Comparison of ENCODE assay signal across 13 cellular contexts in the genomic region with DNA sequence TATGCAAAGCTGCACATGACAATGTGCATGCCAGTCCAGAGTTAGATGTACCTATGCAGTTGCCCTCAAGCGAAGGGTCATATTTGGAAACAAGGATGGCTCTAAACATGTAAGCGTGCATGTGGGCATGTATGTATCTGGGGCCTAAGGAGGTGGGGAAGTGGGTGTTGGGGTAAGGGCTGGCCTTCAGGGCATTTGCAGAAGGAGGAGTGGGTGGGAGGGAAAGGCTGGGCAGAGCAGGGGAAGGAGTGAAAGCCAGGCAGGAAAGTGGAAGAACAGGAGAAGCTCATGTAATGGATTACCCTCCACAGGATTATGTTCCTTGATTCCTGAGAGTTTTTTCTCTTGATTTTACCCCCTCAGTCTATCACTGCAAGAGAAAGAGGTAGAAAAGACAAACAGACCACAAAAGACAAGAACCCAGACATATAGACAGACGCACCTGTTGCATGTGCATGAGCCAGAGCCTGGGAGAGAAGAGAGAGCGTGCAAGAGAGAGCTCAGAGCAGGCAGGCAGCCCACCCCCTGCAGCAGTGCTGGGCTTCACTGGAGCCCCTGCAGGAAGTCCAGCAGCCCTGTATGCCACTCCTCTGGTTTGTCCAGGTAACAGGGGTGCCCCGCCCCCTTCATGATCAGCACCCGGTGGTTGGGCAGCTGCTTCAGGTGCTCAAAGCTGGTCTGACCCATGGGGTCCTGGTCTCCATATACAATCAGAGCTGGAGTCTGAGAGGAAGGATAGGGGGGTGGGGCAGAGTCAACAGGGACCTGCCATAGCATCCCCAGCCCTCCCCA. TPM values are rescaled to one million over a fixed set of nuclear protein-coding genes. Genes with fewer than 3 reads are reported as not detected.
DNase-seq lines count a peak whose midpoint lies in the region; ATAC-seq and TF ChIP-seq lines count a peak whose summit lies in the region.
"Had no signal": no experiment of that assay in that cellular context is flagged by ENCODE, and none has a peak within 500 bp of the region (broad histone marks: within the 10 kb centered on the region; RNA-seq: fewer than 3 reads in every experiment).

No MANE protein-coding gene starts in this region.

- H3K27ac Mint-ChIP-seq in activated CD4-positive, alpha-beta T cell treated with anti-CD3 and anti-CD28 coated beads for 36 hours: peak overlapping the region; percentile 34
- no peak overlapping the region for H3K27ac Mint-ChIP-seq in stimulated activated naive B cell treated with anti-CD40 and anti-IgM and Interleukin-4, amounts not matched to agents 10 μg/mL and 1 μg/mL and 100 μg/mL, for 72 hours

- peaks cover 22% of the 10 kb centered on the region for H3K4me1 Mint-ChIP-seq in activated CD4-positive, alpha-beta T cell treated with anti-CD3 and anti-CD28 coated beads for 36 hours
- H3K4me1 Mint-ChIP-seq in stimulated activated naive B cell treated with anti-CD40 and anti-IgM and Interleukin-4, amounts not matched to agents 10 μg/mL and 1 μg/mL and 100 μg/mL, for 72 hours: peaks cover 30 to 40% of the 10 kb centered on the region in 2 donors

- H3K9ac ChIP-seq in HUES64 (ENCODE audit: low read depth, low read length): peak overlapping the region; percentile 75

- H3K9me3 ChIP-seq in HUES64 (ENCODE audit: insufficient read depth, low read depth, low read length) (no peaks in the 10 kb centered on the region), psoas muscle (no peaks in the 10 kb centered on the region)

- H3K27ac ChIP-seq in HUES64 (ENCODE audit: low read depth, low read length) (peak overlapping the region; percentile 94), psoas muscle (peak overlapping the region; percentile 82)

- no peak for TF ChIP-seq CTCF in psoas muscle (IDR thresholded peaks at IDR 0.05)

- H3K4me3 ChIP-seq in HUES64 (ENCODE audit: low read length) (peak overlapping the region; percentile 81), psoas muscle (no peak overlapping the region)

- CTCF ChIA-PET in activated CD4-positive, alpha-beta T cell treated with anti-CD3 and anti-CD28 coated beads for 36 hours (lab: Charles Lee): interaction anchor here (0.6 to 2.8 kb wide), 4 partner anchors 12 to 1357 kb away, joined by 3 to 12 read pairs (median 5); a partner anchor contains a TSS

- WGBS in HUES64: 84% methylated on average over 6 of the region's 6 CpGs
- 73 to 85% (median 80%) methylated on average over 6 of the region's 6 CpGs for WGBS in psoas muscle, 3 donors

- H3K27me3 ChIP-seq in HUES64 (ENCODE audit: insufficient read depth, low read length) (peaks cover 14% of the 10 kb centered on the region), psoas muscle (ENCODE audit: insufficient read depth in 3 of 3, low read length in 2 of 3) (no peaks in the 10 kb centered on the region)

- ATAC-seq in activated CD4-positive, alpha-beta T cell treated with anti-CD3 and anti-CD28 coated beads for 36 hours: no peak
- no peak for ATAC-seq in psoas muscle
- no peak for ATAC-seq in stimulated activated naive B cell treated with anti-CD40 and anti-IgM and Interleukin-4, amounts not matched to agents 10 μg/mL and 1 μg/mL and 100 μg/mL, for 72 hours (replicated peaks)
- ATAC-seq: activated CD4-positive, CD25-positive, alpha-beta regulatory T cell treated with anti-CD3 and anti-CD28 coated beads, Interleukin-2, amount 50 U/mL, for 24 hours had no signal

- H3K4me3 Mint-ChIP-seq in activated CD4-positive, alpha-beta T cell treated with anti-CD3 and anti-CD28 coated beads for 36 hours: peak overlapping the region; percentile 28
- no peak overlapping the region for H3K4me3 Mint-ChIP-seq in stimulated activated naive B cell treated with anti-CD40 and anti-IgM and Interleukin-4, amounts not matched to agents 10 μg/mL and 1 μg/mL and 100 μg/mL, for 72 hours

- peaks cover 30% of the 10 kb centered on the region for H3K4me1 ChIP-seq in HUES64 (ENCODE audit: insufficient read depth, low read length)
- peaks cover 44% of the 10 kb centered on the region for H3K4me1 ChIP-seq in psoas muscle

- DNase-seq in activated CD4-positive, alpha-beta T cell treated with anti-CD3 and anti-CD28 coated beads for 36 hours: no peak
- DNase-seq in activated CD4-positive, alpha-beta T cell treated with anti-CD3 and anti-CD28 coated beads for 1 hour: no peak
- peak; percentile 7 for DNase-seq in dermis blood vessel endothelial cell
- no peak for DNase-seq in psoas muscle
- no peak for DNase-seq in stimulated activated naive B cell treated with anti-CD40 and anti-IgM and Interleukin-4, amounts not matched to agents 10 μg/mL and 1 μg/mL and 100 μg/mL, for 72 hours
- no peak for DNase-seq in KG1 (lab: John Stamatoyannopoulos, UW)
- no peak for DNase-seq in AML-193 (lab: John Stamatoyannopoulos, UW)
- DNase-seq: erythroblast, MV-4-11, PC-3 had no signal

- intact Hi-C loops in activated CD4-positive, alpha-beta T cell treated with anti-CD3 and anti-CD28 coated beads for 36 hours (cut with DNase I, micrococcal nuclease): no loop called here
- intact Hi-C loops in psoas muscle (cut with DNase I): no loop called here

- POLR2A ChIA-PET in activated CD4-positive, alpha-beta T cell treated with anti-CD3 and anti-CD28 coated beads for 36 hours (lab: Charles Lee): interaction anchor here (0.8 kb wide), 1 partner anchor 27 kb away, joined by 3 read pairs; a partner anchor contains a TSS

- H3K9me3 Mint-ChIP-seq in activated CD4-positive, alpha-beta T cell treated with anti-CD3 and anti-CD28 coated beads for 36 hours (ENCODE audit: low read depth): no peaks in the 10 kb centered on the region
- no peaks in the 10 kb centered on the region for H3K9me3 Mint-ChIP-seq in stimulated activated naive B cell treated with anti-CD40 and anti-IgM and Interleukin-4, amounts not matched to agents 10 μg/mL and 1 μg/mL and 100 μg/mL, for 72 hours

- H3K36me3 Mint-ChIP-seq in activated CD4-positive, alpha-beta T cell treated with anti-CD3 and anti-CD28 coated beads for 36 hours (ENCODE audit: low read depth): peaks cover 12% of the 10 kb centered on the region
- H3K36me3 Mint-ChIP-seq in stimulated activated naive B cell treated with anti-CD40 and anti-IgM and Interleukin-4, amounts not matched to agents 10 μg/mL and 1 μg/mL and 100 μg/mL, for 72 hours: peaks cover 3 to 9% of the 10 kb centered on the region in 2 donors

- H3K36me3 ChIP-seq in HUES64 (ENCODE audit: insufficient read depth, low read length) (no peaks in the 10 kb centered on the region), psoas muscle (ENCODE audit: insufficient read depth in 1 of 2, low read depth in 1 of 2) (no peaks in the 10 kb centered on the region)

- no peaks in the 10 kb centered on the region for H3K27me3 Mint-ChIP-seq in activated CD4-positive, alpha-beta T cell treated with anti-CD3 and anti-CD28 coated beads for 36 hours
- H3K27me3 Mint-ChIP-seq in stimulated activated naive B cell treated with anti-CD40 and anti-IgM and Interleukin-4, amounts not matched to agents 10 μg/mL and 1 μg/mL and 100 μg/mL, for 72 hours: peaks cover 10 to 11% of the 10 kb centered on the region in 2 donors

RNA-seq across cellular contexts. Expression of a gene that starts 1.8 kb away (rescaled TPM):
- total RNA-seq in activated CD4-positive, alpha-beta T cell treated with anti-CD3 and anti-CD28 coated beads for 36 hours: 10 to 100 TPM; 12.5 to 13.6 TPM
- polyA plus RNA-seq in HUES64 (2013, experiment 1 of 2): 28.1 TPM
- 39.0 TPM for polyA plus RNA-seq in HUES64 (2013, experiment 2 of 2)
- total RNA-seq in dermis blood vessel endothelial cell (26.2 and 31.3 TPM in 2 replicates), psoas muscle (100 to 1,000 TPM; 117 to 161 (median 126) TPM)
- polyA plus RNA-seq in psoas muscle: 100 to 1,000 TPM in 1 of 3 donors, 10 to 100 TPM in 2; 36.0 to 133 (median 60.7) TPM

RNA-seq across cellular contexts. Expression of a gene that starts 4.8 kb away (rescaled TPM):
- total RNA-seq in activated CD4-positive, alpha-beta T cell treated with anti-CD3 and anti-CD28 coated beads for 36 hours: 10 to 100 TPM; 62.4 to 65.0 TPM
- 2.8 TPM for polyA plus RNA-seq in HUES64 (2013, experiment 1 of 2)
- 4.8 TPM for polyA plus RNA-seq in HUES64 (2013, experiment 2 of 2)
- total RNA-seq in dermis blood vessel endothelial cell: 16.8 and 18.7 TPM in 2 replicates
- total RNA-seq in psoas muscle: 10 to 100 TPM in 3 of 4 donors, 1 to 10 TPM in 1; 9.5 to 15.9 (median 15.5) TPM
- 10 to 100 TPM; 11.7 to 24.8 (median 12.3) TPM for polyA plus RNA-seq in psoas muscle

RNA-seq across cellular contexts. Expression of a gene that starts 5.8 kb away (rescaled TPM):
- 1 to 10 TPM; 6.3 to 7.5 TPM for total RNA-seq in activated CD4-positive, alpha-beta T cell treated with anti-CD3 and anti-CD28 coated beads for 36 hours
- 4.6 TPM for polyA plus RNA-seq in HUES64 (2013, experiment 1 of 2)
- polyA plus RNA-seq in HUES64 (2013, experiment 2 of 2): 6.8 TPM
- total RNA-seq in dermis blood vessel endothelial cell (5.4 and 6.9 TPM in 2 replicates), psoas muscle (10 to 100 TPM; 11.2 to 22.9 (median 15.4) TPM)
- polyA plus RNA-seq in psoas muscle: 10 to 100 TPM; 26.4 to 40.6 (median 29.1) TPM

RNA-seq across cellular contexts. Expression of a gene that starts 13.9 kb away (rescaled TPM):
- not detected for total RNA-seq in activated CD4-positive, alpha-beta T cell treated with anti-CD3 and anti-CD28 coated beads for 36 hours
- 0.10 TPM for polyA plus RNA-seq in HUES64 (2013, experiment 1 of 2)
- 0.13 TPM for polyA plus RNA-seq in HUES64 (2013, experiment 2 of 2)
- total RNA-seq in dermis blood vessel endothelial cell (not detected in 2 replicates), psoas muscle (under 1 TPM; 0.16 to 0.65 (median 0.32) TPM)
- under 1 TPM; 0.04 to 0.93 (median 0.07) TPM for polyA plus RNA-seq in psoas muscle
- total RNA-seq: left colon, PC-3 had no signal

RNA-seq across cellular contexts. Expression of a gene that starts 14.3 kb away (rescaled TPM):
- 10 to 100 TPM; 61.5 to 90.0 TPM for total RNA-seq in activated CD4-positive, alpha-beta T cell treated with anti-CD3 and anti-CD28 coated beads for 36 hours
- 32.2 TPM for polyA plus RNA-seq in HUES64 (2013, experiment 1 of 2)
- polyA plus RNA-seq in HUES64 (2013, experiment 2 of 2): 43.2 TPM
- total RNA-seq in dermis blood vessel endothelial cell (20.6 and 22.6 TPM in 2 replicates), psoas muscle (10 to 100 TPM; 29.4 to 56.5 (median 38.5) TPM)
- polyA plus RNA-seq in psoas muscle: 10 to 100 TPM; 19.9 to 59.3 (median 25.8) TPM
